In the genomic region with DNA sequence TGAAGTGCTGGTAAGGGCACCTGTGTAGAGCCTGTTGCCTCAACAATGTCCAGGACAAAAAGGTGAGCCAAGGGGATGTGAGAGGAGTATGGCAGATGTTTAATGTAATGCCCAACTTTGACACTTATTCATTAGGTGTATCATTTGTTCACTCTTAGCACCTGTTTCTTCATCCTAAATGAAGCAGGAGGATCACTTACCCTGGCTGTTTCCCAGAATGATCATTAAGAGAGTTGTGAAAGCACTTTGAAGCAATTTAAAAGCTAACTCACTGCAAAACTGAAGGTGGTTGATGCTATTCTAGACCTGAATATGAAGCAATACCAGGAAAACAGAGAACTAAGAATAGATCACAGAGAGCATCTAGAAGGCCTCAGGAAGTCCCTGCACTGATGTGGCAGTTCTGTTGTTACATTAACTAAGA, we compare ENCODE assay signal across 10 cellular contexts. TPM values are rescaled to one million over a fixed set of nuclear protein-coding genes. Genes with fewer than 3 reads are reported as not detected.
A peak's percentile ranks its signal among the peaks of the same experiment; 100 is the strongest.
DNase-seq lines count a peak whose midpoint lies in the region; ATAC-seq and TF ChIP-seq lines count a peak whose summit lies in the region.
"Had no signal": no experiment of that assay in that cellular context is flagged by ENCODE, and none has a peak within 500 bp of the region (broad histone marks: within the 10 kb centered on the region; RNA-seq: fewer than 3 reads in every experiment).

No MANE protein-coding gene starts in this region.

- H3K27me3 Mint-ChIP-seq in natural killer cell treated with Interleukin-12 subunit alpha and Interleukin-12 subunit beta and Interleukin-15 and Interleukin-18, amount 100 ng/mL, for 72 hours = no peaks in the 10 kb centered on the region
- H3K27me3 Mint-ChIP-seq in natural killer cell (ENCODE audit: low read depth in 2 of 2) = peaks cover 0 to 4% of the 10 kb centered on the region in 2 donors

- H3K9ac ChIP-seq in GM23248 = no peak overlapping the region

- no peak for DNase-seq in natural killer cell treated with Interleukin-12 subunit alpha and Interleukin-12 subunit beta and Interleukin-15 and Interleukin-18, amount 100 ng/mL, for 72 hours (ENCODE audit: low spot score)
- DNase-seq in natural killer cell = no peak
- peak; percentile 63 for DNase-seq in NOMO-1 treated with dmso at 0.1 percent for 144 hours (lab: John Stamatoyannopoulos, UW; ENCODE audit: unreplicated experiment)
- DNase-seq in GM19240 (ENCODE audit: insufficient read length, low spot score) = no peak
- DNase-seq in SJCRH30 = no peak
- DNase-seq in GM23248 = no peak
- DNase-seq in sciatic nerve (ENCODE audit: low spot score) = no peak
- DNase-seq: stimulated activated CD8-positive, alpha-beta memory T cell treated with anti-CD3 and anti-CD28 coated beads, Interleukin-4, amount 100 ng/mL, for 48 hours had no signal

- H3K27ac ChIP-seq in SJCRH30 (no peak overlapping the region), GM23248 (no peak overlapping the region)

- H3F3A ChIP-seq in GM23248 (ENCODE audit: insufficient read depth) = no peaks in the 10 kb centered on the region

- no peaks in the 10 kb centered on the region for H3K9me3 ChIP-seq in SJCRH30 (replicated peaks)
- H3K9me3 ChIP-seq in GM23248 (ENCODE audit: low read depth) = no peaks in the 10 kb centered on the region

- peaks cover 11 to 32% of the 10 kb centered on the region in 2 donors for H3K4me1 Mint-ChIP-seq in natural killer cell treated with Interleukin-12 subunit alpha and Interleukin-12 subunit beta and Interleukin-15 and Interleukin-18, amount 100 ng/mL, for 72 hours (ENCODE audit: low read depth in 2 of 2)
- peaks cover 0 to 13% of the 10 kb centered on the region in 2 donors for H3K4me1 Mint-ChIP-seq in natural killer cell

- peak overlapping the region; percentile 40 to 73 for H3K27ac Mint-ChIP-seq in natural killer cell treated with Interleukin-12 subunit alpha and Interleukin-12 subunit beta and Interleukin-15 and Interleukin-18, amount 100 ng/mL, for 72 hours
- H3K27ac Mint-ChIP-seq in natural killer cell = peak overlapping the region in 1 of 2 donors; percentile 31

- H3K9me3 Mint-ChIP-seq in natural killer cell treated with Interleukin-12 subunit alpha and Interleukin-12 subunit beta and Interleukin-15 and Interleukin-18, amount 100 ng/mL, for 72 hours = no peaks in the 10 kb centered on the region
- no peaks in the 10 kb centered on the region for H3K9me3 Mint-ChIP-seq in natural killer cell

- H3K9me2 ChIP-seq in GM23248 (ENCODE audit: insufficient read depth) = no peaks in the 10 kb centered on the region

- peak; percentile 72 to 82 for ATAC-seq in natural killer cell treated with Interleukin-12 subunit alpha and Interleukin-12 subunit beta and Interleukin-15 and Interleukin-18, amount 100 ng/mL, for 72 hours
- ATAC-seq in natural killer cell = no peak
- ATAC-seq in HG02884 (IDR thresholded peaks at IDR 0.05; ENCODE audit: unreplicated experiment) = peak; percentile 63
- ATAC-seq in sciatic nerve = no peak

- H3K4me3 ChIP-seq in SJCRH30 (no peak overlapping the region), GM23248 (no peak overlapping the region)

- H3K4me1 ChIP-seq in SJCRH30 = no peaks in the 10 kb centered on the region
- no peaks in the 10 kb centered on the region for H3K4me1 ChIP-seq in GM23248 (ENCODE audit: insufficient read depth)

- H3K27me3 ChIP-seq in SJCRH30 = no peaks in the 10 kb centered on the region
- H3K27me3 ChIP-seq in GM23248 (replicated peaks; ENCODE audit: insufficient read depth) = no peaks in the 10 kb centered on the region

- TF ChIP-seq CTCF in natural killer cell (IDR thresholded peaks at IDR 0.05) = no peak

- in situ Hi-C loops in GM23248 (cut with MboI) = no loop called here

- H3K36me3 ChIP-seq in SJCRH30 = no peaks in the 10 kb centered on the region
- H3K36me3 ChIP-seq in GM23248 (ENCODE audit: low read depth) = no peaks in the 10 kb centered on the region

- H3K79me2 ChIP-seq in GM23248 (ENCODE audit: insufficient read depth) = no peaks in the 10 kb centered on the region

- no peak overlapping the region for H3K4me2 ChIP-seq in GM23248 (ENCODE audit: unreplicated experiment)

- intact Hi-C loops in natural killer cell (cut with micrococcal nuclease) = no loop called here
- intact Hi-C loops in sciatic nerve (cut with DNase I) = no loop called here

- H3K36me3 Mint-ChIP-seq in natural killer cell treated with Interleukin-12 subunit alpha and Interleukin-12 subunit beta and Interleukin-15 and Interleukin-18, amount 100 ng/mL, for 72 hours = peaks cover 10% of the 10 kb centered on the region
- no peaks in the 10 kb centered on the region for H3K36me3 Mint-ChIP-seq in natural killer cell

- H4K20me1 ChIP-seq in GM23248 (ENCODE audit: insufficient read depth) = no peaks in the 10 kb centered on the region

- H3K4me3 Mint-ChIP-seq in natural killer cell treated with Interleukin-12 subunit alpha and Interleukin-12 subunit beta and Interleukin-15 and Interleukin-18, amount 100 ng/mL, for 72 hours = peak overlapping the region; percentile 59
- no peak overlapping the region for H3K4me3 Mint-ChIP-seq in natural killer cell

- H2AFZ ChIP-seq in GM23248 = no peak overlapping the region

RNA-seq across cellular contexts. Expression of a gene that starts 3.4 kb away (rescaled TPM):
- under 1 TPM in 1 of 2 donors, not detected in 1; 0.81 TPM for total RNA-seq in natural killer cell treated with Interleukin-12 subunit alpha and Interleukin-12 subunit beta and Interleukin-15 and Interleukin-18, amount 100 ng/mL, for 72 hours
- total RNA-seq in natural killer cell = under 1 TPM in 1 of 3 donors, not detected in 2; 0.09 TPM
- total RNA-seq in SJCRH30 (2014; rRNA removed; shearing (Covaris generic)) = not detected in 2 replicates
- not detected in 2 replicates for total RNA-seq in GM23248 (2014; rRNA removed; shearing (Covaris generic))
- not detected in 2 replicates for polyA plus RNA-seq in GM23248 (2016; fragmentation: Nextera tagmentation; extraction: Ambion mirVana)
- 0.31 TPM for total RNA-seq in sciatic nerve
- total RNA-seq: myocyte had no signal

Comparison
In these comparisons a context has a peak if more than half of its experiments do, and no peak if none do; other contexts are left out.
1. ATAC-seq: peak in natural killer cell treated with Interleukin-12 subunit alpha and Interleukin-12 subunit beta and Interleukin-15 and Interleukin-18, amount 100 ng/mL, for 72 hours (2 of 2) and HG02884 (single experiment); none in natural killer cell (0 of 3) and sciatic nerve (single experiment).